11 cellular contexts compared by ENCODE assay signal in the genomic region with DNA sequence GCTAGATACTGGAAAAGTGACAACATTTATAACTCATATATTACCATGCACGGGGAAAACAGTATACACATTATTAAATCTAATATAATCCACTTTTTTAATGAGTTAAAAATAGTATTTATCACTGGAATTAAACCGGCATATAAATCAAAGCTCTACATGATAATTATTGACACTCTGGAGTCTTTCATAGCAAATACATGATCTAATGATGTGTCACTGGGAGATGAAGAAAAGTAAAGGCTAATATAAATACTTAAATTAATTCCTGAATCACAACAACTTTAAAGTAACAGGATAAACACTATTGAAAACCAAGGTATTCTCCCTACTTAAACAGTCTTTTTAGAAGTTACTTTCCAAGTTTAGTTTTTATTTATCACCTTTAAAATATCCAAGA. TPM values are rescaled to one million over a fixed set of nuclear protein-coding genes. Genes with fewer than 3 reads are reported as not detected.
DNase-seq lines count a peak whose midpoint lies in the region; ATAC-seq and TF ChIP-seq lines count a peak whose summit lies in the region.
"Had no signal": no experiment of that assay in that cellular context is flagged by ENCODE, and none has a peak within 500 bp of the region (broad histone marks: within the 10 kb centered on the region; RNA-seq: fewer than 3 reads in every experiment).

No MANE protein-coding gene starts in this region.

- peak overlapping the region; percentile 96 for H3K4me3 Mint-ChIP-seq in CD8-positive, alpha-beta T cell
- H3K4me3 Mint-ChIP-seq in nephron progenitor cell: peak overlapping the region; percentile 95

- ATAC-seq in CD8-positive, alpha-beta T cell: no peak
- ATAC-seq in GM19467 (IDR thresholded peaks at IDR 0.05; ENCODE audit: unreplicated experiment): no peak

- CTCF ChIA-PET in CD8-positive, alpha-beta T cell (lab: Charles Lee): interaction anchor here (0.8 kb wide), 1 partner anchor 38 kb away, joined by 3 read pairs; no protein-coding TSS in a partner anchor

- no peaks in the 10 kb centered on the region for H3K9me3 ChIP-seq in CD8-positive, alpha-beta T cell (ENCODE audit: low read length)
- H3K9me3 ChIP-seq in MG63: no peaks in the 10 kb centered on the region

- H3K36me3 Mint-ChIP-seq in CD8-positive, alpha-beta T cell: peaks cover 10% of the 10 kb centered on the region
- peaks cover 17% of the 10 kb centered on the region for H3K36me3 Mint-ChIP-seq in nephron progenitor cell (ENCODE audit: low read depth)

- peaks cover 52% of the 10 kb centered on the region for H3K4me1 ChIP-seq in CD8-positive, alpha-beta T cell (ENCODE audit: insufficient read depth, low read length)

- no peaks in the 10 kb centered on the region for H3K27me3 ChIP-seq in CD8-positive, alpha-beta T cell (ENCODE audit: insufficient read depth, low read length)
- H3K27me3 ChIP-seq in MG63: no peaks in the 10 kb centered on the region

- peaks cover 79% of the 10 kb centered on the region for H3K4me1 Mint-ChIP-seq in CD8-positive, alpha-beta T cell (ENCODE audit: low read depth)
- peaks cover 62% of the 10 kb centered on the region for H3K4me1 Mint-ChIP-seq in nephron progenitor cell

- no peak overlapping the region for H3K27ac ChIP-seq in CD8-positive, alpha-beta T cell (ENCODE audit: low read depth, low read length)
- no peak overlapping the region for H3K27ac ChIP-seq in coronary artery

- no peak for TF ChIP-seq CTCF in CD8-positive, alpha-beta T cell (IDR thresholded peaks at IDR 0.05)
- TF ChIP-seq CTCF in coronary artery (IDR thresholded peaks at IDR 0.05): no peak
- TF ChIP-seq CTCF in nephron progenitor cell (IDR thresholded peaks at IDR 0.05): no peak

- no peaks in the 10 kb centered on the region for H3K27me3 Mint-ChIP-seq in CD8-positive, alpha-beta T cell (ENCODE audit: low read depth)
- no peaks in the 10 kb centered on the region for H3K27me3 Mint-ChIP-seq in nephron progenitor cell (ENCODE audit: low read depth, poor library complexity)

- no peak overlapping the region for H3K27ac Mint-ChIP-seq in CD8-positive, alpha-beta T cell
- H3K27ac Mint-ChIP-seq in nephron progenitor cell: no peak overlapping the region

- POLR2A ChIA-PET in CD8-positive, alpha-beta T cell (lab: Charles Lee): no interaction called here

- no peak for DNase-seq in CD8-positive, alpha-beta T cell
- DNase-seq in MG63: no peak
- DNase-seq in coronary artery (ENCODE audit: low spot score): no peak
- DNase-seq in nephron progenitor cell: no peak
- no peak for DNase-seq in NCI-H226
- no peak for DNase-seq in SIG-M5 (lab: John Stamatoyannopoulos, UW)
- no peak for DNase-seq in activated gamma-delta T cell (lab: John Stamatoyannopoulos, UW)
- DNase-seq: hypothalamus; NCI-H2081; stimulated activated CD4-positive, alpha-beta T cell treated with anti-CD3 and anti-CD28 coated beads, Interleukin-4, amount 100 ng/mL, for 24 hours had no signal

- no peaks in the 10 kb centered on the region for H3K36me3 ChIP-seq in CD8-positive, alpha-beta T cell (ENCODE audit: insufficient read depth, low read length)
- H3K36me3 ChIP-seq in MG63: peaks cover 6% of the 10 kb centered on the region; the same call in 1 of the 2 replicates

- intact Hi-C loops in CD8-positive, alpha-beta T cell (cut with DNase I, micrococcal nuclease): no loop called here

- no peak overlapping the region for H3K4me3 ChIP-seq in CD8-positive, alpha-beta T cell (ENCODE audit: low read depth, low read length)
- H3K4me3 ChIP-seq in MG63 (peak overlapping the region; percentile 91), coronary artery (peak overlapping the region; percentile 79)

- H3K9me3 Mint-ChIP-seq in CD8-positive, alpha-beta T cell: no peaks in the 10 kb centered on the region
- H3K9me3 Mint-ChIP-seq in nephron progenitor cell: no peaks in the 10 kb centered on the region

RNA-seq across cellular contexts. Expression of gene ZBTB41, which starts 2.2 kb away (rescaled TPM):
- total RNA-seq in CD8-positive, alpha-beta T cell: 1 to 10 TPM; 3.5 to 3.9 TPM
- total RNA-seq in MG63 (2014; rRNA removed; shearing (Covaris generic); ENCODE audit: low replicate concordance): 4.6 and 5.1 TPM in 2 replicates

RNA-seq across cellular contexts. Expression of gene ASPM, which starts 52.4 kb away (rescaled TPM):
- under 1 TPM; 0.14 to 0.30 TPM for total RNA-seq in CD8-positive, alpha-beta T cell
- 18.7 and 36.6 TPM in 2 replicates for total RNA-seq in MG63 (2014; rRNA removed; shearing (Covaris generic); ENCODE audit: low replicate concordance)

Comparison
In these comparisons a context has a peak if more than half of its experiments do, and no peak if none do; other contexts are left out.
1. RNA of gene ASPM, which starts 52.4 kb away (total RNA-seq): 18.7 to 36.6 TPM in MG63; 0.14 to 0.30 TPM in CD8-positive, alpha-beta T cell; every median in the first group is over 10 times any median in the second.